Comparison of ENCODE assay signal across 8 cellular contexts in genomic region chr22:41302016-41302767, GRCh38. TPM values are rescaled to one million over a fixed set of nuclear protein-coding genes. Genes with fewer than 3 reads are reported as not detected.
DNase-seq lines count a peak whose midpoint lies in the region; TF ChIP-seq lines count a peak whose summit lies in the region.

No MANE protein-coding gene starts in this region.

- peaks cover 23% of the 10 kb centered on the region for H3K36me3 Mint-ChIP-seq in HFFc6 (ENCODE audit: low read depth)
- peaks cover 3% of the 10 kb centered on the region for H3K36me3 Mint-ChIP-seq in activated naive CD4-positive, alpha-beta T cell treated with anti-CD3 and anti-CD28 coated beads, Interleukin-2, amount 50 U/mL, for 24 hours

- H3K27ac ChIP-seq in BLaER1 (peak overlapping the region; percentile 99), left ventricle myocardium inferior (replicated peaks) (peak overlapping the region; percentile 94)

- no peaks in the 10 kb centered on the region; the same call in 1 of the 2 replicates for H3K9me3 Mint-ChIP-seq in HFFc6
- no peaks in the 10 kb centered on the region for H3K9me3 Mint-ChIP-seq in activated naive CD4-positive, alpha-beta T cell treated with anti-CD3 and anti-CD28 coated beads, Interleukin-2, amount 50 U/mL, for 24 hours

- DNase-seq in HFFc6 (no peak), left ventricle myocardium inferior (no peak), retinal pigment epithelial cell (ENCODE audit: low read depth) (no peak), NCI-H446 treated with DMSO at 0.1 percent for 48 hours (lab: John Stamatoyannopoulos, UW) (no peak), NCI-H1105 treated with DMSO at 0.1 percent for 48 hours (lab: John Stamatoyannopoulos, UW) (no peak), EL (no peak)

- intact Hi-C loops in left ventricle myocardium inferior (cut with micrococcal nuclease): no loop called here

- H3K4me1 ChIP-seq in BLaER1 (peaks cover 52% of the 10 kb centered on the region), left ventricle myocardium inferior (peaks cover 29% of the 10 kb centered on the region)

- H3K4me2 ChIP-seq in BLaER1: peak overlapping the region; percentile 95

- no peaks in the 10 kb centered on the region for H3K27me3 Mint-ChIP-seq in HFFc6 (ENCODE audit: insufficient read depth)
- H3K27me3 Mint-ChIP-seq in activated naive CD4-positive, alpha-beta T cell treated with anti-CD3 and anti-CD28 coated beads, Interleukin-2, amount 50 U/mL, for 24 hours: no peaks in the 10 kb centered on the region

- H3K27me3 ChIP-seq in BLaER1 (no peaks in the 10 kb centered on the region), left ventricle myocardium inferior (ENCODE audit: low read depth) (no peaks in the 10 kb centered on the region)

- H3K4me1 Mint-ChIP-seq in HFFc6 (ENCODE audit: low read depth): peaks cover 39% of the 10 kb centered on the region
- peaks cover 34% of the 10 kb centered on the region for H3K4me1 Mint-ChIP-seq in activated naive CD4-positive, alpha-beta T cell treated with anti-CD3 and anti-CD28 coated beads, Interleukin-2, amount 50 U/mL, for 24 hours

- H3K4me3 ChIP-seq in BLaER1 (peak overlapping the region; percentile 100), left ventricle myocardium inferior (peak overlapping the region; percentile 99), retinal pigment epithelial cell (ENCODE audit: low read length) (peak overlapping the region; percentile 82)

- peaks cover 20% of the 10 kb centered on the region for H3K36me3 ChIP-seq in BLaER1
- no peaks in the 10 kb centered on the region for H3K36me3 ChIP-seq in left ventricle myocardium inferior

- H3K9me3 ChIP-seq in BLaER1 (no peaks in the 10 kb centered on the region), left ventricle myocardium inferior (replicated peaks) (no peaks in the 10 kb centered on the region)

- peaks cover 50% of the 10 kb centered on the region for H4K20me1 ChIP-seq in BLaER1

- peak overlapping the region; percentile 88 for H3K4me3 Mint-ChIP-seq in HFFc6
- H3K4me3 Mint-ChIP-seq in activated naive CD4-positive, alpha-beta T cell treated with anti-CD3 and anti-CD28 coated beads, Interleukin-2, amount 50 U/mL, for 24 hours: peak overlapping the region; percentile 88

- peak overlapping the region; percentile 62 for H3K27ac Mint-ChIP-seq in HFFc6
- peak overlapping the region; percentile 92 for H3K27ac Mint-ChIP-seq in activated naive CD4-positive, alpha-beta T cell treated with anti-CD3 and anti-CD28 coated beads, Interleukin-2, amount 50 U/mL, for 24 hours

- peak overlapping the region; percentile 100 for H3K9ac ChIP-seq in BLaER1

- TF ChIP-seq CTCF in HFFc6 (IDR thresholded peaks at IDR 0.05): no peak
- no peak for TF ChIP-seq CTCF in left ventricle myocardium inferior (IDR thresholded peaks at IDR 0.05; ENCODE audit: borderline replicate concordance)
- TF ChIP-seq CTCF in retinal pigment epithelial cell (conservative IDR thresholded peaks at IDR 0.05; ENCODE audit: low read depth, low read length): no peak

RNA-seq across cellular contexts. Expression of gene ZC3H7B, which starts 0.9 kb away (rescaled TPM):
- 100 to 1,000 TPM; 108 to 137 (median 130) TPM for total RNA-seq in HFFc6 (2021; fragmentation: NEBNext Ultra II Directional; extraction: Animal tissue kit (Norgen Biotek cat#: 25700))
- 39.1 TPM for total RNA-seq in left ventricle myocardium inferior

RNA-seq across cellular contexts. Expression of gene RANGAP1, which starts 16.2 kb away (rescaled TPM):
- 100 to 1,000 TPM; 215 to 249 (median 227) TPM for total RNA-seq in HFFc6 (2021; fragmentation: NEBNext Ultra II Directional; extraction: Animal tissue kit (Norgen Biotek cat#: 25700))
- 36.4 TPM for total RNA-seq in left ventricle myocardium inferior
